12 cellular contexts compared by ENCODE assay signal in the genomic region with DNA sequence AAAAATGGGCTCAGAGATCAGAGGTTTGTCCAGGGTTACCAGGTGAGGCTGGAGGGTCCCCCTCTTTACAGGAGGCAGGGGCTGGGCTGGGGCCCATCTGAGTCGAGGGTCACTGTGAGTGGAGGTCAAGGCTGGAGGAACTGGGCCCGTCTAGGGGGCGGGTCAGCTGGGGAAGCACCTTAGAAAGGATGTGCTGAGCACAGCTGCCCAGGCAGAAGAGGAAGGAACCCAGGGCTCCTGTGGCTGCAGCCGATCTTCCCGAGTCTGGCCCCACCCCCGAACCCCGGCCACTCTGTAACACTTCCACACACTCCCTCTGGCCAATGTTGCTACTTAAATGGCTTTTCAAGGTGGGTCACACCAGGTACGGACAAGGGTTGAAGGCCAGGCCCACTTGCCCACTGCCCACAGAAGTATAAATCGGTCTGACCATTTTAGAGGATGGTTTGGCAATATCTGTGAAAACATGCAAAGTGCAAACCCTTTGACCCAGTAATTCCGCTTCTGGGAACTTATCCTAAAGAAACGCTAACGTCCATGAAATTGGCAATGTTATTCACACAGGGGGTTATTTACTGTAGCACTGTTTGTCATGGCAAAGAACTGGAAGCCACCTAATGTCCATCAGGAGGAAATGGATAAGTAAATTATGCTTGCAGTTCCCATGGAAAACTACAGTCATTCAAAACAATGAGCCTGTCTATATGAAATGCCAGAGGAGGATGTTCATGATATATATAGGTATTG. TPM values are rescaled to one million over a fixed set of nuclear protein-coding genes. Genes with fewer than 3 reads are reported as not detected.
DNase-seq lines count a peak whose midpoint lies in the region; ATAC-seq and TF ChIP-seq lines count a peak whose summit lies in the region.
"Had no signal": no experiment of that assay in that cellular context is flagged by ENCODE, and none has a peak within 500 bp of the region (broad histone marks: within the 10 kb centered on the region; RNA-seq: fewer than 3 reads in every experiment).

No MANE protein-coding gene starts in this region.

- peaks cover 5% of the 10 kb centered on the region for H3K9me3 Mint-ChIP-seq in osteocyte (ENCODE audit: unreplicated experiment)

- intact Hi-C loops in Right ventricle myocardium inferior (cut with DNase I) = no loop called here
- intact Hi-C loops in adrenal gland (cut with DNase I) = no loop called here

- peaks cover 0 to 5% of the 10 kb centered on the region in 2 donors for H3K9me3 ChIP-seq in right atrium auricular region
- no peaks in the 10 kb centered on the region for H3K9me3 ChIP-seq in adrenal gland (replicated peaks in 1 of 3)
- no peaks in the 10 kb centered on the region for H3K9me3 ChIP-seq in liver (ENCODE audit: control insufficient read depth in 4 of 4, low read length in 3 of 4)

- no peak overlapping the region for H3K9ac ChIP-seq in liver (ENCODE audit: low read depth in 1 of 2, low read length in 2 of 2)

- TF ChIP-seq CTCF in right atrium auricular region (IDR thresholded peaks at IDR 0.05) = no peak
- no peak for TF ChIP-seq CTCF in adrenal gland (IDR thresholded peaks at IDR 0.05)
- no peak for TF ChIP-seq CTCF in liver (IDR thresholded peaks at IDR 0.05; ENCODE audit: low read depth, low read length, missing input control)
- no peak for TF ChIP-seq CTCF in osteocyte (IDR thresholded peaks at IDR 0.05)

- 50 to 64% (median 58%) methylated on average over 8 to 12 of the region's 12 CpGs for WGBS in adrenal gland, 4 donors
- WGBS in liver = 42% methylated on average over 12 of the region's 12 CpGs

- H3K4me3 ChIP-seq in right atrium auricular region = no peak overlapping the region
- no peak overlapping the region for H3K4me3 ChIP-seq in adrenal gland
- no peak overlapping the region for H3K4me3 ChIP-seq in liver (ENCODE audit: low read depth in 1 of 3, low read length in 3 of 3)

- TF ChIP-seq POLR2A in adrenal gland (IDR thresholded peaks at IDR 0.05) = no peak

- H3K4me1 ChIP-seq in right atrium auricular region = peaks cover 0 to 5% of the 10 kb centered on the region in 2 donors
- peaks cover 14 to 18% of the 10 kb centered on the region in 2 donors for H3K4me1 ChIP-seq in adrenal gland (replicated peaks in 1 of 2)
- H3K4me1 ChIP-seq in liver (ENCODE audit: control insufficient read depth in 4 of 4, insufficient read depth in 4 of 4, low read length in 3 of 4) = peaks cover 0 to 11% (median 7%) of the 10 kb centered on the region in 4 donors

- peak in 1 of 2 donors; percentile 14 for TF ChIP-seq RAD21 in liver (IDR thresholded peaks at IDR 0.05)

- no peaks in the 10 kb centered on the region for H3K36me3 ChIP-seq in right atrium auricular region
- no peaks in the 10 kb centered on the region for H3K36me3 ChIP-seq in adrenal gland (replicated peaks in 1 of 2)
- no peaks in the 10 kb centered on the region for H3K36me3 ChIP-seq in liver (ENCODE audit: control insufficient read depth in 4 of 4, insufficient read depth in 3 of 4, low read depth in 1 of 4, low read length in 3 of 4)

- peaks cover 3% of the 10 kb centered on the region for H3K36me3 Mint-ChIP-seq in osteocyte (ENCODE audit: unreplicated experiment)

- H3K4me1 Mint-ChIP-seq in osteocyte (ENCODE audit: unreplicated experiment) = peaks cover 12% of the 10 kb centered on the region

- ATAC-seq in Right ventricle myocardium inferior = peak; percentile 57

- no peaks in the 10 kb centered on the region for H3K27me3 Mint-ChIP-seq in osteocyte (ENCODE audit: unreplicated experiment)

- no peak overlapping the region for H3K27ac ChIP-seq in right atrium auricular region
- H3K27ac ChIP-seq in adrenal gland = peak overlapping the region in 2 of 5 donors; percentile 4 to 70
- H3K27ac ChIP-seq in liver (ENCODE audit: low read depth in 1 of 2, low read length in 2 of 2) = peak overlapping the region; percentile 37 to 55

- H3K4me3 Mint-ChIP-seq in osteocyte (ENCODE audit: unreplicated experiment) = no peak overlapping the region
- H3K4me3 Mint-ChIP-seq: T-helper 1 cell treated with Interleukin-12 subunit alpha and Interleukin-12 subunit beta and Interleukin-4 antibody, amounts not matched to agents 30 μg/mL and 1 μg/mL, for 36 hours had no signal

- no peaks in the 10 kb centered on the region for H3K27me3 ChIP-seq in right atrium auricular region
- no peaks in the 10 kb centered on the region for H3K27me3 ChIP-seq in adrenal gland
- no peaks in the 10 kb centered on the region for H3K27me3 ChIP-seq in liver (ENCODE audit: control insufficient read depth in 4 of 4, insufficient read depth in 4 of 4, low read length in 3 of 4)

- DNase-seq in Right ventricle myocardium inferior (ENCODE audit: missing footprints) = no peak
- no peak for DNase-seq in right atrium auricular region (ENCODE audit: low spot score)
- peak in 5 of 7 donors; percentile 26 to 67 (median 37) for DNase-seq in adrenal gland
- DNase-seq in effector CD4-positive, alpha-beta T cell = no peak
- no peak for DNase-seq in osteocyte (ENCODE audit: extremely low spot score, unreplicated experiment)
- DNase-seq in stimulated activated CD4-positive, alpha-beta T cell treated with anti-CD3 and anti-CD28 coated beads, Interleukin-2, amount 100 ng/mL, for 48 hours = no peak
- no peak for DNase-seq in OCI-M1 (lab: John Stamatoyannopoulos, UW)
- DNase-seq: NCI-H1048; NCI-H69; stimulated activated naive CD4-positive, alpha-beta T cell treated with Interleukin-2 at 50 U/mL for 16 hours had no signal

- H3K27ac Mint-ChIP-seq in osteocyte (ENCODE audit: unreplicated experiment) = no peak overlapping the region
- H3K27ac Mint-ChIP-seq: T-helper 1 cell treated with Interleukin-12 subunit alpha and Interleukin-12 subunit beta and Interleukin-4 antibody, amounts not matched to agents 30 μg/mL and 1 μg/mL, for 36 hours had no signal

TF ChIP-seq in liver, 16 proteins besides CTCF, POLR2A, EP300 and RAD21 (continues in another document):
- TF ChIP-seq FOXA2 (IDR thresholded peaks at IDR 0.05) (no peak), EGR1 (IDR thresholded peaks at IDR 0.05; ENCODE audit: low read depth in 2 of 2) (no peak), TAF1 (conservative IDR thresholded peaks at IDR 0.05) (no peak), HNF4A (conservative IDR thresholded peaks at IDR 0.05) (no peak), GABPA (IDR thresholded peaks at IDR 0.05 in 1 of 2, conservative IDR thresholded peaks at IDR 0.05 in 1 of 2) (no peak), RXRA (IDR thresholded peaks at IDR 0.05) (peak in 1 of 2 donors; percentile 46), HNF4G (IDR thresholded peaks at IDR 0.05) (no peak), FOXA1 (IDR thresholded peaks at IDR 0.05) (no peak), YY1 (IDR thresholded peaks at IDR 0.05) (no peak)
- TF ChIP-seq, protein P1, sequence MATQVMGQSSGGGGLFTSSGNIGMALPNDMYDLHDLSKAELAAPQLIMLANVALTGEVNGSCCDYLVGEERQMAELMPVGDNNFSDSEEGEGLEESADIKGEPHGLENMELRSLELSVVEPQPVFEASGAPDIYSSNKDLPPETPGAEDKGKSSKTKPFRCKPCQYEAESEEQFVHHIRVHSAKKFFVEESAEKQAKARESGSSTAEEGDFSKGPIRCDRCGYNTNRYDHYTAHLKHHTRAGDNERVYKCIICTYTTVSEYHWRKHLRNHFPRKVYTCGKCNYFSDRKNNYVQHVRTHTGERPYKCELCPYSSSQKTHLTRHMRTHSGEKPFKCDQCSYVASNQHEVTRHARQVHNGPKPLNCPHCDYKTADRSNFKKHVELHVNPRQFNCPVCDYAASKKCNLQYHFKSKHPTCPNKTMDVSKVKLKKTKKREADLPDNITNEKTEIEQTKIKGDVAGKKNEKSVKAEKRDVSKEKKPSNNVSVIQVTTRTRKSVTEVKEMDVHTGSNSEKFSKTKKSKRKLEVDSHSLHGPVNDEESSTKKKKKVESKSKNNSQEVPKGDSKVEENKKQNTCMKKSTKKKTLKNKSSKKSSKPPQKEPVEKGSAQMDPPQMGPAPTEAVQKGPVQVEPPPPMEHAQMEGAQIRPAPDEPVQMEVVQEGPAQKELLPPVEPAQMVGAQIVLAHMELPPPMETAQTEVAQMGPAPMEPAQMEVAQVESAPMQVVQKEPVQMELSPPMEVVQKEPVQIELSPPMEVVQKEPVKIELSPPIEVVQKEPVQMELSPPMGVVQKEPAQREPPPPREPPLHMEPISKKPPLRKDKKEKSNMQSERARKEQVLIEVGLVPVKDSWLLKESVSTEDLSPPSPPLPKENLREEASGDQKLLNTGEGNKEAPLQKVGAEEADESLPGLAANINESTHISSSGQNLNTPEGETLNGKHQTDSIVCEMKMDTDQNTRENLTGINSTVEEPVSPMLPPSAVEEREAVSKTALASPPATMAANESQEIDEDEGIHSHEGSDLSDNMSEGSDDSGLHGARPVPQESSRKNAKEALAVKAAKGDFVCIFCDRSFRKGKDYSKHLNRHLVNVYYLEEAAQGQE (IDR thresholded peaks at IDR 0.05) = no peak
- TF ChIP-seq, protein P2, sequence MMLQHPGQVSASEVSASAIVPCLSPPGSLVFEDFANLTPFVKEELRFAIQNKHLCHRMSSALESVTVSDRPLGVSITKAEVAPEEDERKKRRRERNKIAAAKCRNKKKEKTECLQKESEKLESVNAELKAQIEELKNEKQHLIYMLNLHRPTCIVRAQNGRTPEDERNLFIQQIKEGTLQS (IDR thresholded peaks at IDR 0.05) = no peak

RNA-seq across cellular contexts. Expression of a gene that starts 30.5 kb away (rescaled TPM):
- total RNA-seq in Right ventricle myocardium inferior (25.3 TPM), right atrium auricular region (10 to 100 TPM in 1 of 2 donors, 1 to 10 TPM in 1; 8.3 to 11.6 TPM), adrenal gland (100 to 1,000 TPM in 2 of 8 donors, 10 to 100 TPM in 6; 35.6 to 179 (median 72.0) TPM), liver (10 to 100 TPM in 1 of 2 donors, 1 to 10 TPM in 1; 4.9 to 14.3 TPM), osteocyte (39.4 and 41.4 TPM in 2 replicates)
- polyA plus RNA-seq in adrenal gland (10 to 100 TPM; 24.5 to 49.5 (median 32.6) TPM), liver (10 to 100 TPM in 1 of 2 donors, 1 to 10 TPM in 1; 6.7 to 11.2 TPM)

RNA-seq across cellular contexts. Expression of a gene that starts 55.9 kb away (rescaled TPM):
- 5.1 TPM for total RNA-seq in Right ventricle myocardium inferior
- total RNA-seq in right atrium auricular region = 1 to 10 TPM; 5.8 to 8.2 TPM
- 10 to 100 TPM in 6 of 8 donors, 1 to 10 TPM in 2; 8.0 to 20.7 (median 12.2) TPM for total RNA-seq in adrenal gland
- 10 to 100 TPM in 2 of 3 donors, 1 to 10 TPM in 1; 6.6 to 12.8 (median 10.8) TPM for polyA plus RNA-seq in adrenal gland
- 1 to 10 TPM; 4.6 to 6.5 TPM for total RNA-seq in liver
- polyA plus RNA-seq in liver = 1 to 10 TPM; 2.5 to 4.8 TPM
- total RNA-seq in osteocyte = 8.4 and 8.8 TPM in 2 replicates

RNA-seq across cellular contexts. Expression of a gene that starts 56.8 kb away (rescaled TPM):
- 5.9 TPM for total RNA-seq in Right ventricle myocardium inferior
- total RNA-seq in right atrium auricular region = 10 to 100 TPM in 1 of 2 donors, 1 to 10 TPM in 1; 8.2 to 11.8 TPM
- 10 to 100 TPM; 11.4 to 60.6 (median 25.5) TPM for total RNA-seq in adrenal gland
- polyA plus RNA-seq in adrenal gland = 10 to 100 TPM; 13.6 to 14.1 (median 13.9) TPM
- total RNA-seq in liver = 10 to 100 TPM; 21.7 to 74.6 TPM
- 10 to 100 TPM; 35.4 to 43.2 TPM for polyA plus RNA-seq in liver
- 15.6 and 18.0 TPM in 2 replicates for total RNA-seq in osteocyte

Comparison
In these comparisons a context has a peak if more than half of its experiments do, and no peak if none do; other contexts are left out.
1. DNase-seq: peak in adrenal gland (5 of 7); none in Right ventricle myocardium inferior (single experiment), right atrium auricular region (single experiment), effector CD4-positive, alpha-beta T cell (single experiment), osteocyte (single experiment), stimulated activated CD4-positive, alpha-beta T cell treated with anti-CD3 and anti-CD28 coated beads, Interleukin-2, amount 100 ng/mL, for 48 hours (0 of 2) and OCI-M1 (single experiment).
2. H3K27ac ChIP-seq: peak in liver (2 of 2); none in right atrium auricular region (0 of 2).